8 cellular contexts compared by ENCODE assay signal in the genomic region with DNA sequence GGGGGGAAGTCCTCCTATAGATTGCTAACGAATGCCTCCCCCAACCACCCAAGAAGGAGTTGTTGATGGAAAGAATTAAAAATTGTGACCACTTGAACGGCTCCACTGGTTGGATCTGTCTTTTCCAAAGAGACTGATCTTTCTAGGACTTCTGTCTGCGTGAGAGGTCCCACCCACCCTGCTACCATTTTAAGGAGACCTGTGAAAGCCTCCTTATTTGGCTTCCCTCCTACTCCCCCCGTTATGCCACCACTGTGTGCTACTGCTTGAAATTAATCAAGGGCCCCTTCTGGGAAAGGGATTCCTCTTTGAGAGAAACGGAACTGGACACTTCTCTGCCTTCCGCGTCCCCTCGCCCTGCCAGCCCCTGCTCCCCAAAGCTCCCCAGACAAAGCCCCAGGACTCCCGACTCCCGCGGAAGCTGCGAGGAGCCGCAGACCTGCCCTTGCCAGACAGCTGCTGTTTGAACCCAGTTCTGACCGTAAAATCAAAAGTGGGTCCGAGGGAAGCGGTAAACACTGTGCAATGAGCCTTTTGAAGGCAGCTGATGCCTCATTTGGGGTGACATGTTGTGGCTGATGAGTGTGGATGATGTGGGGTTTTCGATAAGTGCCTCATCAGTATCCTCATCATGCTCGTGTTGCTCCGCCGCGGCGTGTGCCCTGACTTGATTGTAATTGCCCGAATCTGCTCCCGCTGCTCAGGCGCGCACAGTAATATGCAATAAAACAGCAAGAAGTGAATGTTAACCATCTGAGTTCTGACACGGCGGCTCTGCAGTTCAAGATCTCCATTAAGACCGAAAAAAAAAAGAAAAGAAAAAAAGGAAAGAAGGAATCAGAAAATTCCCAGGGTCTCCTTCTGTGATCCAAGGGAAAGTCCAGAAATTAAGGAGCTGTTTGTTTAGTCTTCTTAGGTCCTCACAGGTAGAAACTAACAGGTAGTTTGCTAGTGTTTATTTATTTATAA. TPM values are rescaled to one million over a fixed set of nuclear protein-coding genes. Genes with fewer than 3 reads are reported as not detected.
DNase-seq lines count a peak whose midpoint lies in the region; ATAC-seq and TF ChIP-seq lines count a peak whose summit lies in the region.

No MANE protein-coding gene starts in this region.

- H3K4me3 ChIP-seq in ACC112 (ENCODE audit: low read depth, low read length) (peak overlapping the region; percentile 80), neural progenitor cell (no peak overlapping the region), MM.1S (ENCODE audit: low read length) (no peak overlapping the region)

- H3K9me2 ChIP-seq in MM.1S (replicated peaks; ENCODE audit: insufficient read depth, low read length), result no peaks in the 10 kb centered on the region

- no peaks in the 10 kb centered on the region for H3K9me3 ChIP-seq in neural progenitor cell (ENCODE audit: low read depth)
- no peaks in the 10 kb centered on the region for H3K9me3 ChIP-seq in MM.1S (replicated peaks; ENCODE audit: insufficient read depth, low read length)

- no peaks in the 10 kb centered on the region for H3K79me2 ChIP-seq in ACC112 (ENCODE audit: control insufficient read depth, insufficient read depth, low read length, unreplicated experiment)
- H3K79me2 ChIP-seq in neural progenitor cell (ENCODE audit: low read depth), result no peaks in the 10 kb centered on the region
- no peaks in the 10 kb centered on the region for H3K79me2 ChIP-seq in MM.1S (ENCODE audit: low read length)

- no peaks in the 10 kb centered on the region for H3K36me3 Mint-ChIP-seq in dendritic cell treated with granulocyte-macrophage colony-stimulating factor and Interleukin-4, amounts not matched to agents 40 ng/mL and 50 ng/mL, for 4 days (ENCODE audit: low read depth)
- no peaks in the 10 kb centered on the region for H3K36me3 Mint-ChIP-seq in neural progenitor cell

- H3K4me2 ChIP-seq in neural progenitor cell (peak overlapping the region; percentile 75), MM.1S (ENCODE audit: low read depth, low read length) (no peak overlapping the region)

- H3K27ac ChIP-seq in ACC112 (ENCODE audit: low read depth, low read length) (no peak overlapping the region), neural progenitor cell (no peak overlapping the region), MM.1S (ENCODE audit: low read length) (no peak overlapping the region)

- peaks cover 77% of the 10 kb centered on the region for H3F3A ChIP-seq in neural progenitor cell (ENCODE audit: low read depth)
- no peaks in the 10 kb centered on the region for H3F3A ChIP-seq in MM.1S (ENCODE audit: insufficient read depth, low read length)

- H3K9ac ChIP-seq in neural progenitor cell (no peak overlapping the region), MM.1S (ENCODE audit: low read length) (no peak overlapping the region)

- no peak for ATAC-seq in GM19455 (IDR thresholded peaks at IDR 0.05; ENCODE audit: unreplicated experiment)

- peak overlapping the region; percentile 68 for H3K4me3 Mint-ChIP-seq in dendritic cell treated with granulocyte-macrophage colony-stimulating factor and Interleukin-4, amounts not matched to agents 40 ng/mL and 50 ng/mL, for 4 days
- H3K4me3 Mint-ChIP-seq in neural progenitor cell, result peak overlapping the region; percentile 59

- intact Hi-C loops in dendritic cell treated with granulocyte-macrophage colony-stimulating factor and Interleukin-4, amounts not matched to agents 40 ng/mL and 50 ng/mL, for 4 days (cut with micrococcal nuclease), result no loop called here

- H3K36me3 ChIP-seq in ACC112 (ENCODE audit: insufficient read depth, low read length) (no peaks in the 10 kb centered on the region), neural progenitor cell (no peaks in the 10 kb centered on the region), MM.1S (replicated peaks; ENCODE audit: insufficient read depth, low read length) (no peaks in the 10 kb centered on the region)

- H3K27ac Mint-ChIP-seq in dendritic cell treated with granulocyte-macrophage colony-stimulating factor and Interleukin-4, amounts not matched to agents 40 ng/mL and 50 ng/mL, for 4 days, result no peak overlapping the region
- H3K27ac Mint-ChIP-seq in neural progenitor cell, result no peak overlapping the region

- DNase-seq in LHCN-M2 (ENCODE audit: low read depth) (peak; percentile 2), neural progenitor cell (ENCODE audit: low spot score) (no peak), NCI-H1048 (lab: John Stamatoyannopoulos, UW) (no peak), MM.1S (no peak), GM19240 (ENCODE audit: insufficient read length, low spot score) (no peak)

- H2AFZ ChIP-seq in ACC112 (ENCODE audit: low read length, unreplicated experiment) (peak overlapping the region; percentile 83), neural progenitor cell (replicated peaks) (peak overlapping the region; percentile 61), MM.1S (ENCODE audit: low read length) (no peak overlapping the region)

- H3K4me1 ChIP-seq in ACC112 (ENCODE audit: control insufficient read depth, insufficient read depth, low read length, unreplicated experiment) (peaks cover 3% of the 10 kb centered on the region), neural progenitor cell (peaks cover 100% of the 10 kb centered on the region), MM.1S (ENCODE audit: low read length) (no peaks in the 10 kb centered on the region)

- peaks cover 68% of the 10 kb centered on the region for H3K27me3 ChIP-seq in ACC112 (ENCODE audit: insufficient read depth, low read length)
- no peaks in the 10 kb centered on the region for H3K27me3 ChIP-seq in neural progenitor cell
- H3K27me3 ChIP-seq in MM.1S (replicated peaks; ENCODE audit: insufficient read depth, low read length), result no peaks in the 10 kb centered on the region

- H4K20me1 ChIP-seq in neural progenitor cell (ENCODE audit: low read depth) (no peaks in the 10 kb centered on the region), MM.1S (ENCODE audit: insufficient read depth, low read length) (no peaks in the 10 kb centered on the region)

- no peaks in the 10 kb centered on the region for H3K9me3 Mint-ChIP-seq in dendritic cell treated with granulocyte-macrophage colony-stimulating factor and Interleukin-4, amounts not matched to agents 40 ng/mL and 50 ng/mL, for 4 days
- H3K9me3 Mint-ChIP-seq in neural progenitor cell, result no peaks in the 10 kb centered on the region

- no peak for TF ChIP-seq CTCF in neural progenitor cell (IDR thresholded peaks at IDR 0.05)
- no peak for TF ChIP-seq CTCF in MM.1S (IDR thresholded peaks at IDR 0.05; ENCODE audit: low read length)

- H3K4me1 Mint-ChIP-seq in dendritic cell treated with granulocyte-macrophage colony-stimulating factor and Interleukin-4, amounts not matched to agents 40 ng/mL and 50 ng/mL, for 4 days (ENCODE audit: low read depth), result peaks cover 18% of the 10 kb centered on the region
- peaks cover 83% of the 10 kb centered on the region for H3K4me1 Mint-ChIP-seq in neural progenitor cell

- peaks cover 39% of the 10 kb centered on the region for H3K27me3 Mint-ChIP-seq in dendritic cell treated with granulocyte-macrophage colony-stimulating factor and Interleukin-4, amounts not matched to agents 40 ng/mL and 50 ng/mL, for 4 days
- H3K27me3 Mint-ChIP-seq in neural progenitor cell (ENCODE audit: insufficient read depth, low read depth), result peaks cover 16% of the 10 kb centered on the region

RNA-seq across cellular contexts. Expression of a gene that starts 48.2 kb away (rescaled TPM):
- total RNA-seq in LHCN-M2 (2014; rRNA removed), result 8.9 and 10.4 TPM in 2 replicates
- 7.0 TPM for polyA plus RNA-seq in LHCN-M2 (2012)
- 33.2 and 49.7 TPM in 2 replicates for total RNA-seq in neural progenitor cell (ENCODE audit: low replicate concordance)
